Comparison of ENCODE assay signal across 8 cellular contexts in genomic region chr6:33787336-33787953, GRCh38. TPM values are rescaled to one million over a fixed set of nuclear protein-coding genes. Genes with fewer than 3 reads are reported as not detected.
DNase-seq lines count a peak whose midpoint lies in the region; ATAC-seq lines count a peak whose summit lies in the region.

No MANE protein-coding gene starts in this region.

- H3K27ac ChIP-seq in rectal smooth muscle tissue (ENCODE audit: low read depth, low read length): peak overlapping the region; percentile 95

- H3K4me3 ChIP-seq in rectal smooth muscle tissue (ENCODE audit: low read length): peak overlapping the region; percentile 87

- no peaks in the 10 kb centered on the region for H3K9me3 ChIP-seq in ES-I3 (ENCODE audit: control insufficient read depth, insufficient read depth, low read length)

- peaks cover 62% of the 10 kb centered on the region for H3K4me1 ChIP-seq in ES-I3 (ENCODE audit: insufficient read depth, low read length)
- peaks cover 38% of the 10 kb centered on the region for H3K4me1 ChIP-seq in rectal smooth muscle tissue (ENCODE audit: control insufficient read depth, insufficient read depth, low read length)

- H3K36me3 ChIP-seq in ES-I3 (ENCODE audit: insufficient read depth, low read length): peaks cover 6% of the 10 kb centered on the region; the same call in 1 of the 2 replicates
- peaks cover 27% of the 10 kb centered on the region for H3K36me3 ChIP-seq in rectal smooth muscle tissue (ENCODE audit: control insufficient read depth, insufficient read depth, low read length)

- ATAC-seq in esophagus mucosa: peak; percentile 29
- ATAC-seq in GM18520 (IDR thresholded peaks at IDR 0.05; ENCODE audit: unreplicated experiment): no peak

- no peaks in the 10 kb centered on the region for H3K27me3 ChIP-seq in rectal smooth muscle tissue (ENCODE audit: control insufficient read depth, insufficient read depth, low read length)

- DNase-seq in RPMI7951 (ENCODE audit: low read depth) (peak; percentile 67), NCI-H128 (lab: John Stamatoyannopoulos, UW; ENCODE audit: unreplicated experiment) (no peak), pons (ENCODE audit: low spot score) (no peak)
- no peak for DNase-seq in stimulated activated CD4-positive, alpha-beta T cell treated with anti-CD3 and anti-CD28 coated beads, Interleukin-4, amount 100 ng/mL, for 1 hour

- H3K9ac ChIP-seq in ES-I3 (ENCODE audit: low read depth, low read length) (peak overlapping the region; percentile 83), rectal smooth muscle tissue (ENCODE audit: low read length) (peak overlapping the region; percentile 66)

RNA-seq across cellular contexts. Expression of gene LEMD2, which starts 1.5 kb away (rescaled TPM):
- 34.1 and 46.9 TPM in 2 replicates for total RNA-seq in RPMI7951 (2014; rRNA removed; shearing (Covaris generic))
- total RNA-seq in esophagus mucosa: 36.4 TPM

RNA-seq across cellular contexts. Expression of gene MLN, which starts 16.4 kb away (rescaled TPM):
- not detected in 2 replicates for total RNA-seq in RPMI7951 (2014; rRNA removed; shearing (Covaris generic))
- not detected for total RNA-seq in esophagus mucosa

RNA-seq across cellular contexts. Expression of gene IP6K3, which starts 40.7 kb away (rescaled TPM):
- total RNA-seq in RPMI7951 (2014; rRNA removed; shearing (Covaris generic)): 0.36 and 1.1 TPM in 2 replicates
- 0.08 TPM for total RNA-seq in esophagus mucosa
